Comparison of ENCODE assay signal across 18 cellular contexts in the genomic region with DNA sequence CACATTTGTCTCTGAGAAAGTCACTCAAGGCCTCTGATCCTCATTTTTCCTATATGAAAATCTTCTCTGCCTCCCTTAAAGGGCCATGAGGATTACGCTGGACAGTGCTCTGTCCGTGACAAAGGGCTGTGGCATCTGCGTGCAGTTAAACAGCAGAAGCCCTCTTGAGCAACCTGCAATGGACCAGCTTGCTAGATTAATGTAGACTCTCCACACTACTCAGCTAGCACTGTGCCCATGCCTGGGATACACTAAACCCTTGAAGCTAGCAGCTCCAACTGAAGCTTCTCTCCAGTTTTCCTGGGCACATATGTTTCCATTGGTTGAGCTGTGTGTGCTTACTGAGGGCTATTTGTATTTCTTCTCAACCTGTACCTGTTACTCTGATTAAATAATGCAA.
DNase-seq lines count a peak whose midpoint lies in the region; ATAC-seq and TF ChIP-seq lines count a peak whose summit lies in the region.
"Had no signal": no experiment of that assay in that cellular context is flagged by ENCODE, and none has a peak within 500 bp of the region (broad histone marks: within the 10 kb centered on the region; RNA-seq: fewer than 3 reads in every experiment).

No MANE protein-coding gene starts in this region.

- peak overlapping the region; percentile 95 for H3K27ac Mint-ChIP-seq in activated T-cell treated with anti-CD3 and anti-CD28 coated beads, Interleukin-2, amount 50 U/mL, for 24 hours
- H3K27ac Mint-ChIP-seq in activated naive CD8-positive, alpha-beta T cell treated with anti-CD3 and anti-CD28 coated beads, Interleukin-2, amount 50 U/mL, for 24 hours = peak overlapping the region; percentile 89
- H3K27ac Mint-ChIP-seq: HFFc6 had no signal

- H3K4me1 ChIP-seq in smooth muscle cell (ENCODE audit: low read depth) = peaks cover 14% of the 10 kb centered on the region
- H3K4me1 ChIP-seq in breast epithelium = no peaks in the 10 kb centered on the region
- H3K4me1 ChIP-seq: right lobe of liver had no signal

- ATAC-seq in activated naive CD8-positive, alpha-beta T cell treated with anti-CD3 and anti-CD28 coated beads, Interleukin-2, amount 50 U/mL, for 24 hours = no peak
- no peak for ATAC-seq in GM21619 (IDR thresholded peaks at IDR 0.05; ENCODE audit: unreplicated experiment)
- ATAC-seq: left lobe of liver had no signal

- H3K27me3 ChIP-seq in smooth muscle cell (ENCODE audit: low read depth) = no peaks in the 10 kb centered on the region
- no peaks in the 10 kb centered on the region for H3K27me3 ChIP-seq in breast epithelium
- H3K27me3 ChIP-seq: right lobe of liver, vagina had no signal

- H3K4me2 ChIP-seq in smooth muscle cell = peak overlapping the region; percentile 1

- WGBS in smooth muscle cell (ENCODE audit: low lambda C conversion rate) = 27% methylated on average over 3 of the region's 3 CpGs

- H3K27ac ChIP-seq in smooth muscle cell (ENCODE audit: low read depth) = peak overlapping the region; percentile 97
- no peak overlapping the region for H3K27ac ChIP-seq in breast epithelium
- H3K27ac ChIP-seq: right lobe of liver, RWPE1, vagina had no signal

- peaks cover 34% of the 10 kb centered on the region for H3F3A ChIP-seq in smooth muscle cell (ENCODE audit: low read depth)

- TF ChIP-seq POLR2A in NB4 (IDR thresholded peaks at IDR 0.05; ENCODE audit: extremely low read depth, insufficient read length) (no peak), breast epithelium (IDR thresholded peaks at IDR 0.05) (no peak)

- H3K36me3 ChIP-seq in smooth muscle cell (ENCODE audit: low read depth) = no peaks in the 10 kb centered on the region
- no peaks in the 10 kb centered on the region for H3K36me3 ChIP-seq in breast epithelium
- H3K36me3 ChIP-seq: right lobe of liver, vagina had no signal

- no peak overlapping the region for H2AFZ ChIP-seq in smooth muscle cell (ENCODE audit: low read depth)

- peaks cover 29% of the 10 kb centered on the region for H3K9me3 Mint-ChIP-seq in activated T-cell treated with anti-CD3 and anti-CD28 coated beads, Interleukin-2, amount 50 U/mL, for 24 hours
- H3K9me3 Mint-ChIP-seq in activated naive CD8-positive, alpha-beta T cell treated with anti-CD3 and anti-CD28 coated beads, Interleukin-2, amount 50 U/mL, for 24 hours = peaks cover 26% of the 10 kb centered on the region

- TF ChIP-seq CTCF in NB4 (IDR thresholded peaks at IDR 0.05; ENCODE audit: low read depth, low read length) = no peak
- TF ChIP-seq CTCF in smooth muscle cell (IDR thresholded peaks at IDR 0.05; ENCODE audit: borderline replicate concordance, insufficient read depth, poor library complexity, severe bottlenecking) = no peak
- TF ChIP-seq CTCF in breast epithelium (IDR thresholded peaks at IDR 0.05) = no peak

- H3K36me3 Mint-ChIP-seq in activated T-cell treated with anti-CD3 and anti-CD28 coated beads, Interleukin-2, amount 50 U/mL, for 24 hours (ENCODE audit: low read depth) = peaks cover 27% of the 10 kb centered on the region
- peaks cover 30% of the 10 kb centered on the region for H3K36me3 Mint-ChIP-seq in activated naive CD8-positive, alpha-beta T cell treated with anti-CD3 and anti-CD28 coated beads, Interleukin-2, amount 50 U/mL, for 24 hours (ENCODE audit: low read depth)

- no peak overlapping the region for H3K9ac ChIP-seq in smooth muscle cell (ENCODE audit: low read depth)

- DNase-seq in activated T-cell treated with anti-CD3 and anti-CD28 coated beads, Interleukin-2, amount 50 U/mL, for 24 hours = no peak
- DNase-seq in activated T-cell treated with anti-CD3 and anti-CD28 coated beads for 4 hours (no peak), NB4 (ENCODE audit: low read depth) (peak; percentile 20), smooth muscle cell (lab: John Stamatoyannopoulos, UW; ENCODE audit: unreplicated experiment) (no peak), breast epithelium (ENCODE audit: low spot score in 2 of 2) (no peak), kidney glomerular epithelial cell (lab: John Stamatoyannopoulos, UW) (no peak)
- no peak for DNase-seq in activated naive CD8-positive, alpha-beta T cell treated with anti-CD3 and anti-CD28 coated beads, Interleukin-2, amount 50 U/mL, for 24 hours
- DNase-seq: ACHN, anterior cingulate cortex, HFFc6, NCI-H1436, right lobe of liver, substantia nigra had no signal

- peaks cover 93% of the 10 kb centered on the region for H3K4me1 Mint-ChIP-seq in activated T-cell treated with anti-CD3 and anti-CD28 coated beads, Interleukin-2, amount 50 U/mL, for 24 hours (ENCODE audit: low read depth)
- H3K4me1 Mint-ChIP-seq in activated naive CD8-positive, alpha-beta T cell treated with anti-CD3 and anti-CD28 coated beads, Interleukin-2, amount 50 U/mL, for 24 hours = peaks cover 87% of the 10 kb centered on the region

- H3K9me3 ChIP-seq in smooth muscle cell (replicated peaks; ENCODE audit: low read depth) (no peaks in the 10 kb centered on the region), breast epithelium (no peaks in the 10 kb centered on the region)
- H3K9me3 ChIP-seq: right lobe of liver, vagina had no signal

- no peak overlapping the region for H3K4me3 ChIP-seq in NB4 (ENCODE audit: low read depth, low read length)
- H3K4me3 ChIP-seq in smooth muscle cell = no peak overlapping the region
- no peak overlapping the region for H3K4me3 ChIP-seq in breast epithelium
- H3K4me3 ChIP-seq: right lobe of liver, vagina had no signal

- H4K20me1 ChIP-seq in smooth muscle cell (ENCODE audit: low read depth) = no peaks in the 10 kb centered on the region

- H3K79me2 ChIP-seq in smooth muscle cell (ENCODE audit: low read depth) = no peaks in the 10 kb centered on the region

- peak overlapping the region; percentile 19 for H3K4me3 Mint-ChIP-seq in activated T-cell treated with anti-CD3 and anti-CD28 coated beads, Interleukin-2, amount 50 U/mL, for 24 hours
- peak overlapping the region; percentile 59 for H3K4me3 Mint-ChIP-seq in activated naive CD8-positive, alpha-beta T cell treated with anti-CD3 and anti-CD28 coated beads, Interleukin-2, amount 50 U/mL, for 24 hours
- H3K4me3 Mint-ChIP-seq: HFFc6, WTC11 had no signal

- H3K27me3 Mint-ChIP-seq in activated T-cell treated with anti-CD3 and anti-CD28 coated beads, Interleukin-2, amount 50 U/mL, for 24 hours = peaks cover 4% of the 10 kb centered on the region
- H3K27me3 Mint-ChIP-seq in activated naive CD8-positive, alpha-beta T cell treated with anti-CD3 and anti-CD28 coated beads, Interleukin-2, amount 50 U/mL, for 24 hours = peaks cover 9% of the 10 kb centered on the region

- intact Hi-C loops in breast epithelium (cut with DNase I; ENCODE audit: low total_unique reads) = no loop called here
